ENCODE assay signal across 18 cellular contexts in the genomic region with DNA sequence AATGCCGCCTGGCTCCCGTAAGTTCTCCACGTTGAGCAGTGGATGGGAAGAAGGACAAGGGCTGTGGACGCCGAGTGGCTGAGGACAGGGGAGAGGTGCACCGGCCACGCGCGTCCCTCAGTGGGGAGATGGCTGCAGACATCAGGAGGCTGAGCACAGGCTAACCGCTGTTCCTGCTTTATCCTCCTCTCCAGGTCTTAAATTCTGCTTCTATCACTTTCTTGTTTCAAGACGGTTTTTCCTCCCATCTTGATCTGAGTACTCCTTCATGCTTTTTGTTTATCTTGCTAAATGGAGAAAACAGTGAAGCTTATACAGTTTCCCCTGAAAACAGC. TPM values are rescaled to one million over a fixed set of nuclear protein-coding genes. Genes with fewer than 3 reads are reported as not detected.
DNase-seq lines count a peak whose midpoint lies in the region; ATAC-seq and TF ChIP-seq lines count a peak whose summit lies in the region.
"Had no signal": no experiment of that assay in that cellular context is flagged by ENCODE, and none has a peak within 500 bp of the region (broad histone marks: within the 10 kb centered on the region; RNA-seq: fewer than 3 reads in every experiment).

No MANE protein-coding gene starts in this region.

- H3K4me1 Mint-ChIP-seq in natural killer cell (peaks cover 3 to 15% of the 10 kb centered on the region in 2 donors), endodermal cell (peaks cover 30% of the 10 kb centered on the region)
- H3K4me1 Mint-ChIP-seq in natural killer cell treated with Interleukin-12 subunit alpha and Interleukin-12 subunit beta and Interleukin-15 and Interleukin-18, amount 100 ng/mL, for 72 hours (ENCODE audit: low read depth in 2 of 2), result peaks cover 12 to 13% of the 10 kb centered on the region in 2 donors

- peaks cover 25% of the 10 kb centered on the region for H3K27me3 ChIP-seq in endodermal cell (ENCODE audit: control insufficient read depth, insufficient read depth, low read length, poor library complexity, severe bottlenecking)

- H3K27ac ChIP-seq in RWPE1 (peak overlapping the region; percentile 36), endodermal cell (ENCODE audit: low read depth, low read length) (no peak overlapping the region)

- no peaks in the 10 kb centered on the region for H3K36me3 Mint-ChIP-seq in natural killer cell
- H3K36me3 Mint-ChIP-seq in natural killer cell treated with Interleukin-12 subunit alpha and Interleukin-12 subunit beta and Interleukin-15 and Interleukin-18, amount 100 ng/mL, for 72 hours, result no peaks in the 10 kb centered on the region
- H3K36me3 Mint-ChIP-seq in endodermal cell (ENCODE audit: low read depth), result no peaks in the 10 kb centered on the region

- H3K27ac Mint-ChIP-seq in natural killer cell, result no peak overlapping the region
- H3K27ac Mint-ChIP-seq in natural killer cell treated with Interleukin-12 subunit alpha and Interleukin-12 subunit beta and Interleukin-15 and Interleukin-18, amount 100 ng/mL, for 72 hours, result no peak overlapping the region
- H3K27ac Mint-ChIP-seq in endodermal cell, result peak overlapping the region; percentile 88
- H3K27ac Mint-ChIP-seq: CD4-positive, alpha-beta memory T cell; H9 had no signal

- H3K4me3 Mint-ChIP-seq in natural killer cell (peak overlapping the region; percentile 55), endodermal cell (peak overlapping the region; percentile 10)
- H3K4me3 Mint-ChIP-seq in natural killer cell treated with Interleukin-12 subunit alpha and Interleukin-12 subunit beta and Interleukin-15 and Interleukin-18, amount 100 ng/mL, for 72 hours, result no peak overlapping the region
- H3K4me3 Mint-ChIP-seq: H9 had no signal

- no peak overlapping the region for H3K9ac ChIP-seq in endodermal cell (ENCODE audit: extremely low read depth, low read length, poor library complexity, severe bottlenecking)

- intact Hi-C loops in natural killer cell (cut with micrococcal nuclease), result no loop called here

- CTCF ChIA-PET in RWPE1 (lab: Yijun Ruan, JAX), result no interaction called here

- H3K36me3 ChIP-seq in endodermal cell (ENCODE audit: control insufficient read depth, insufficient read depth, low read length), result no peaks in the 10 kb centered on the region

- DNase-seq in natural killer cell (no peak), RWPE1 (ENCODE audit: low spot score) (no peak), endodermal cell (no peak), inferior parietal cortex (ENCODE audit: extremely low spot score) (no peak), HuH-7.5 (ENCODE audit: low spot score) (no peak)
- no peak for DNase-seq in natural killer cell treated with Interleukin-12 subunit alpha and Interleukin-12 subunit beta and Interleukin-15 and Interleukin-18, amount 100 ng/mL, for 72 hours (ENCODE audit: low spot score)
- DNase-seq: C1 segment of cervical spinal cord; Calu3; CD4-positive, alpha-beta memory T cell; COR-L47; DMS153; DND-41; H9 had no signal

- WGBS in endodermal cell (ENCODE audit: insufficient coverage in 1 of 2, insufficient read length in 1 of 2), 2 experiments, result 80 to 84% methylated on average over 6 to 11 of the region's 11 CpGs

- no peak for TF ChIP-seq CTCF in natural killer cell (IDR thresholded peaks at IDR 0.05)
- no peak for TF ChIP-seq CTCF in RWPE1 (conservative IDR thresholded peaks at IDR 0.05; ENCODE audit: low read depth)
- TF ChIP-seq CTCF in endodermal cell (conservative IDR thresholded peaks at IDR 0.05), result no peak

- H3K9me3 Mint-ChIP-seq in natural killer cell, result no peaks in the 10 kb centered on the region
- no peaks in the 10 kb centered on the region for H3K9me3 Mint-ChIP-seq in natural killer cell treated with Interleukin-12 subunit alpha and Interleukin-12 subunit beta and Interleukin-15 and Interleukin-18, amount 100 ng/mL, for 72 hours
- H3K9me3 Mint-ChIP-seq in endodermal cell, result no peaks in the 10 kb centered on the region

- H3K9me3 ChIP-seq in endodermal cell (ENCODE audit: control insufficient read depth, low read length), result no peaks in the 10 kb centered on the region

- no peak for ATAC-seq in natural killer cell
- no peak for ATAC-seq in natural killer cell treated with Interleukin-12 subunit alpha and Interleukin-12 subunit beta and Interleukin-15 and Interleukin-18, amount 100 ng/mL, for 72 hours
- ATAC-seq: HCT116 had no signal

- POLR2A ChIA-PET in RWPE1 (lab: Yijun Ruan, JAX; ENCODE audit: low non-redundant PET), result no interaction called here

- H3K27me3 Mint-ChIP-seq in natural killer cell (ENCODE audit: low read depth in 2 of 2) (peaks cover 13 to 19% of the 10 kb centered on the region in 2 donors), endodermal cell (ENCODE audit: insufficient read depth) (peaks cover 32% of the 10 kb centered on the region)
- peaks cover 16 to 22% of the 10 kb centered on the region in 2 donors for H3K27me3 Mint-ChIP-seq in natural killer cell treated with Interleukin-12 subunit alpha and Interleukin-12 subunit beta and Interleukin-15 and Interleukin-18, amount 100 ng/mL, for 72 hours

- H3K4me3 ChIP-seq in endodermal cell (ENCODE audit: low read length), result no peak overlapping the region

- peaks cover 6% of the 10 kb centered on the region for H3K4me1 ChIP-seq in endodermal cell (ENCODE audit: control insufficient read depth, insufficient read depth, low read length)

RNA-seq across cellular contexts. Expression of a gene that starts 42.1 kb away (rescaled TPM):
- total RNA-seq in natural killer cell (not detected), endodermal cell (under 1 TPM; 0.09 to 0.15 TPM)
- total RNA-seq in natural killer cell treated with Interleukin-12 subunit alpha and Interleukin-12 subunit beta and Interleukin-15 and Interleukin-18, amount 100 ng/mL, for 72 hours, result not detected
- not detected for polyA plus RNA-seq in endodermal cell (2013, experiment 1 of 2)
- not detected for polyA plus RNA-seq in endodermal cell (2013, experiment 2 of 2)
- total RNA-seq: A172; A673; Calu3; CD4-positive, alpha-beta memory T cell; H4; H9 had no signal
- polyA plus RNA-seq: BJ; CD4-positive, alpha-beta memory T cell had no signal

RNA-seq across cellular contexts. Expression of a gene that starts 47.4 kb away (rescaled TPM):
- 10 to 100 TPM; 53.2 to 92.5 (median 81.3) TPM for total RNA-seq in natural killer cell
- total RNA-seq in natural killer cell treated with Interleukin-12 subunit alpha and Interleukin-12 subunit beta and Interleukin-15 and Interleukin-18, amount 100 ng/mL, for 72 hours, result 10 to 100 TPM; 13.5 to 21.9 TPM
- 10 to 100 TPM; 58.9 to 61.6 TPM for total RNA-seq in endodermal cell
- polyA plus RNA-seq in endodermal cell (2013, experiment 1 of 2), result 45.1 TPM
- polyA plus RNA-seq in endodermal cell (2013, experiment 2 of 2), result 40.0 TPM
